14 cellular contexts compared by ENCODE assay signal in the genomic region with DNA sequence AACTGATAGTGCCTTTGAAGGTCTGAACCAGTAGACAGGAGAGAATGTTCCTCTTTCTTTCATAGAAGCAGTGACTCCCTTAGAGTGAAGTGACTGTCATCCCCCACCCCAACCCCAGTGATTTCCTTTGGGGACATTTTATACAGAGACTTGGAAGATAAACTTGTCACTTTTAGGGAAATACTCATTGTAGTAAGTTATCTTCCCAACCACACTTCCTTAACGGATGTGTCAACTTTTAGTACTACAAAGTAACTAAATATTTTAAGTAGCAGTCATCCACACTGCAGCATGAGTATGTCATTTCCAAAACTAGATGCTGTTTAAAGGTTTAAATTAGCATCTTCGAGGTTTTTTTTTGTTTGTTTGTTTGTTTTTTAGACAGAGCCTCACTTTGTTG. TPM values are rescaled to one million over a fixed set of nuclear protein-coding genes. Genes with fewer than 3 reads are reported as not detected.
DNase-seq lines count a peak whose midpoint lies in the region; ATAC-seq and TF ChIP-seq lines count a peak whose summit lies in the region.
"Had no signal": no experiment of that assay in that cellular context is flagged by ENCODE, and none has a peak within 500 bp of the region (broad histone marks: within the 10 kb centered on the region; RNA-seq: fewer than 3 reads in every experiment).

No MANE protein-coding gene starts in this region.

- peaks cover 40% of the 10 kb centered on the region for H3K4me1 Mint-ChIP-seq in dendritic cell treated with granulocyte-macrophage colony-stimulating factor and Interleukin-4, amounts not matched to agents 40 ng/mL and 50 ng/mL, for 4 days (ENCODE audit: low read depth)
- peaks cover 54% of the 10 kb centered on the region for H3K4me1 Mint-ChIP-seq in stimulated activated effector memory CD8-positive, alpha-beta T cell treated with anti-CD3 and anti-CD28 coated beads, Interleukin-12 subunit alpha, Interleukin-12 subunit beta, amount 100 ng/mL, for 72 hours
- H3K4me1 Mint-ChIP-seq in glutamatergic neuron (ENCODE audit: low read depth, unreplicated experiment) = peaks cover 8% of the 10 kb centered on the region

- peak overlapping the region in 5 of 12 donors; percentile 9 to 60 (median 53) for H3K27ac ChIP-seq in heart left ventricle
- peak overlapping the region in 1 of 2 donors; percentile 21 for H3K27ac ChIP-seq in right atrium auricular region
- H3K27ac ChIP-seq in SJCRH30 = no peak overlapping the region

- peak in 3 of 4 donors; percentile 56 to 88 (median 56) for ATAC-seq in heart left ventricle
- ATAC-seq in stimulated activated effector memory CD8-positive, alpha-beta T cell treated with anti-CD3 and anti-CD28 coated beads, Interleukin-12 subunit alpha, Interleukin-12 subunit beta, amount 100 ng/mL, for 72 hours = no peak
- ATAC-seq: GM12878; naive thymus-derived CD8-positive, alpha-beta T cell had no signal

- no peaks in the 10 kb centered on the region for H3K36me3 ChIP-seq in heart left ventricle
- no peaks in the 10 kb centered on the region for H3K36me3 ChIP-seq in right atrium auricular region
- H3K36me3 ChIP-seq in SJCRH30 = no peaks in the 10 kb centered on the region

- no peak for DNase-seq in heart left ventricle
- DNase-seq in right atrium auricular region (ENCODE audit: low spot score) = no peak
- peak; percentile 85 for DNase-seq in OCI-M1 (lab: John Stamatoyannopoulos, UW)
- no peak for DNase-seq in stimulated activated effector memory CD8-positive, alpha-beta T cell treated with anti-CD3 and anti-CD28 coated beads, Interleukin-12 subunit alpha, Interleukin-12 subunit beta, amount 100 ng/mL, for 72 hours (ENCODE audit: low spot score in 2 of 2)
- no peak for DNase-seq in SJCRH30
- no peak for DNase-seq in NCI-H128 (lab: John Stamatoyannopoulos, UW; ENCODE audit: unreplicated experiment)
- no peak for DNase-seq in glutamatergic neuron
- DNase-seq: foreskin melanocyte; naive thymus-derived CD8-positive, alpha-beta T cell; NCI-H1092; stimulated activated CD4-positive, alpha-beta T cell treated with anti-CD3 and anti-CD28 coated beads, Interleukin-4, amount 100 ng/mL, for 24 hours; stimulated activated naive CD4-positive, alpha-beta T cell treated with Interleukin-2 at 50 U/mL for 16 hours had no signal

- H3K27me3 ChIP-seq in heart left ventricle (no peaks in the 10 kb centered on the region), right atrium auricular region (no peaks in the 10 kb centered on the region), SJCRH30 (no peaks in the 10 kb centered on the region)

- no peaks in the 10 kb centered on the region for H3K9me3 Mint-ChIP-seq in dendritic cell treated with granulocyte-macrophage colony-stimulating factor and Interleukin-4, amounts not matched to agents 40 ng/mL and 50 ng/mL, for 4 days
- no peaks in the 10 kb centered on the region for H3K9me3 Mint-ChIP-seq in stimulated activated effector memory CD8-positive, alpha-beta T cell treated with anti-CD3 and anti-CD28 coated beads, Interleukin-12 subunit alpha, Interleukin-12 subunit beta, amount 100 ng/mL, for 72 hours
- no peaks in the 10 kb centered on the region for H3K9me3 Mint-ChIP-seq in glutamatergic neuron (ENCODE audit: unreplicated experiment)

- peak overlapping the region; percentile 53 for H3K27ac Mint-ChIP-seq in dendritic cell treated with granulocyte-macrophage colony-stimulating factor and Interleukin-4, amounts not matched to agents 40 ng/mL and 50 ng/mL, for 4 days
- peak overlapping the region; percentile 79 for H3K27ac Mint-ChIP-seq in stimulated activated effector memory CD8-positive, alpha-beta T cell treated with anti-CD3 and anti-CD28 coated beads, Interleukin-12 subunit alpha, Interleukin-12 subunit beta, amount 100 ng/mL, for 72 hours
- no peak overlapping the region for H3K27ac Mint-ChIP-seq in glutamatergic neuron (ENCODE audit: unreplicated experiment)

- H3K4me3 Mint-ChIP-seq in dendritic cell treated with granulocyte-macrophage colony-stimulating factor and Interleukin-4, amounts not matched to agents 40 ng/mL and 50 ng/mL, for 4 days = no peak overlapping the region
- peak overlapping the region; percentile 10 for H3K4me3 Mint-ChIP-seq in stimulated activated effector memory CD8-positive, alpha-beta T cell treated with anti-CD3 and anti-CD28 coated beads, Interleukin-12 subunit alpha, Interleukin-12 subunit beta, amount 100 ng/mL, for 72 hours
- H3K4me3 Mint-ChIP-seq in glutamatergic neuron (ENCODE audit: unreplicated experiment) = no peak overlapping the region
- H3K4me3 Mint-ChIP-seq: naive thymus-derived CD8-positive, alpha-beta T cell had no signal

- intact Hi-C loops in heart left ventricle (cut with DNase I) = no loop called here
- intact Hi-C loops in dendritic cell treated with granulocyte-macrophage colony-stimulating factor and Interleukin-4, amounts not matched to agents 40 ng/mL and 50 ng/mL, for 4 days (cut with micrococcal nuclease) = no loop called here

- TF ChIP-seq POLR2A in heart left ventricle (IDR thresholded peaks at IDR 0.05) = no peak

- TF ChIP-seq CTCF in heart left ventricle (IDR thresholded peaks at IDR 0.05) (no peak), right atrium auricular region (IDR thresholded peaks at IDR 0.05) (no peak), glutamatergic neuron (IDR thresholded peaks at IDR 0.05; ENCODE audit: partially characterized antibody, unreplicated experiment) (no peak)

- peaks cover 0 to 21% (median 8%) of the 10 kb centered on the region in 12 donors for H3K4me1 ChIP-seq in heart left ventricle
- H3K4me1 ChIP-seq in right atrium auricular region = peaks cover 0 to 7% of the 10 kb centered on the region in 2 donors
- 0 out of 2 replicates have a peak, but pooled peaks cover 5% of the 10 kb centered on the region for H3K4me1 ChIP-seq in SJCRH30

- H3K36me3 Mint-ChIP-seq in dendritic cell treated with granulocyte-macrophage colony-stimulating factor and Interleukin-4, amounts not matched to agents 40 ng/mL and 50 ng/mL, for 4 days (ENCODE audit: low read depth) = peaks cover 6% of the 10 kb centered on the region
- H3K36me3 Mint-ChIP-seq in stimulated activated effector memory CD8-positive, alpha-beta T cell treated with anti-CD3 and anti-CD28 coated beads, Interleukin-12 subunit alpha, Interleukin-12 subunit beta, amount 100 ng/mL, for 72 hours = peaks cover 81% of the 10 kb centered on the region
- H3K36me3 Mint-ChIP-seq in glutamatergic neuron (ENCODE audit: unreplicated experiment) = no peaks in the 10 kb centered on the region

- H3K4me3 ChIP-seq in heart left ventricle = no peak overlapping the region
- H3K4me3 ChIP-seq in right atrium auricular region = no peak overlapping the region
- no peak overlapping the region for H3K4me3 ChIP-seq in SJCRH30
- H3K4me3 ChIP-seq: GM12878 had no signal

- WGBS in heart left ventricle, 4 donors = 50 to 75% (median 56%) methylated on average over 2 of the region's 2 CpGs

- H3K9me3 ChIP-seq in heart left ventricle = no peaks in the 10 kb centered on the region
- H3K9me3 ChIP-seq in right atrium auricular region = no peaks in the 10 kb centered on the region
- no peaks in the 10 kb centered on the region; the same call in 1 of the 2 replicates for H3K9me3 ChIP-seq in SJCRH30 (replicated peaks)

- H3K27me3 Mint-ChIP-seq in dendritic cell treated with granulocyte-macrophage colony-stimulating factor and Interleukin-4, amounts not matched to agents 40 ng/mL and 50 ng/mL, for 4 days = no peaks in the 10 kb centered on the region
- no peaks in the 10 kb centered on the region for H3K27me3 Mint-ChIP-seq in glutamatergic neuron (ENCODE audit: unreplicated experiment)
- H3K27me3 Mint-ChIP-seq: naive thymus-derived CD8-positive, alpha-beta T cell had no signal

RNA-seq across cellular contexts. Expression of a gene that starts 13.7 kb away (rescaled TPM):
- total RNA-seq in heart left ventricle = 10 to 100 TPM in 1 of 9 donors, 1 to 10 TPM in 8; 3.4 to 10.4 (median 5.0) TPM
- 1 to 10 TPM in 1 of 2 donors, under 1 TPM in 1; 0.91 to 4.7 TPM for polyA plus RNA-seq in heart left ventricle
- 1 to 10 TPM; 5.5 to 8.2 TPM for total RNA-seq in right atrium auricular region
- total RNA-seq in SJCRH30 (2014; rRNA removed; shearing (Covaris generic)) = 6.5 and 9.2 TPM in 2 replicates
- total RNA-seq in glutamatergic neuron (ENCODE audit: unreplicated experiment) = 17.7 TPM
